In the genomic region with DNA sequence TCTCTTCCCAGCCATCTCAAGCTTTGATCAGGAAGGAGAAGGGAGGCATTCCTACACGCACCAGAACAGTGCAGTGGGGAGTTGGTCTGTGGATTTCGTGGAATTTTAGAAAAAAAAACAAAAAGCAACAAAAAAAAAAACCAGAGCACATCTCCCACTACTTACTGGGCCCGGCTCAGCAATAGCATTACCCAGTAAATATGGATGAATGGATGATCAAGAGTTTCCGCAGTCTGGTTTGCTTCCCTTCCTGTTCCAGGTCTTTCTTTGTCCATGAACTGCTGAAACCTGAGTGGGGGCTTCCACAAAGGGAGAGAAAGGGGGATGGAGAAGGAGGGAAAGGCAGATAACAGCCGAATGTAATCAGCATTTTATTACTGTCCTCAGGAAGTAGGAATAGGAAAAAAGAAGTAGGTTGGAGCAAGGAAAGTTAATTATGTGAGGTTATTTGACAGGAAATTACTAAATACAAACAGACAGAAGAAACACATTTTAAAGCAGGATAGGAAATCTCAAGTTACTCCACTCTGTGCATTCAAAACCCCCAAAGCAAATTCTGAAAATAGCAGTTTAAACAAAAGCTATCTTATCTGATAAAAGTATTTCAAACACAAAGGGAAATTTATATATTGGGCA, we compare ENCODE assay signal across 1 cellular context.
TF ChIP-seq lines count a peak whose summit lies in the region.

No MANE protein-coding gene starts in this region.

TF ChIP-seq in K562, 482 proteins besides CTCF, POLR2A, EP300 and RAD21:
- TF ChIP-seq, protein P1, sequence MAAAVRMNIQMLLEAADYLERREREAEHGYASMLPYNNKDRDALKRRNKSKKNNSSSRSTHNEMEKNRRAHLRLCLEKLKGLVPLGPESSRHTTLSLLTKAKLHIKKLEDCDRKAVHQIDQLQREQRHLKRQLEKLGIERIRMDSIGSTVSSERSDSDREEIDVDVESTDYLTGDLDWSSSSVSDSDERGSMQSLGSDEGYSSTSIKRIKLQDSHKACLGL (CRISPR knock-in tag; IDR thresholded peaks at IDR 0.05; ENCODE audit: borderline replicate concordance, poor library complexity, severe bottlenecking), result no peak
- TF ChIP-seq NELFE (IDR thresholded peaks at IDR 0.05; ENCODE audit: insufficient read depth, insufficient read length) (no peak), NCOA4 (IDR thresholded peaks at IDR 0.05; ENCODE audit: partially characterized antibody) (no peak), ZFP1 (CRISPR knock-in tag; IDR thresholded peaks at IDR 0.05) (no peak), CBX5 (IDR thresholded peaks at IDR 0.05; ENCODE audit: borderline replicate concordance, low read depth) (no peak), ZNF175 (CRISPR knock-in tag; IDR thresholded peaks at IDR 0.05; ENCODE audit: low read depth) (no peak), MCM5 (IDR thresholded peaks at IDR 0.05; ENCODE audit: low read depth) (no peak), ZNF23 (CRISPR knock-in tag; IDR thresholded peaks at IDR 0.05) (no peak), YBX1 (IDR thresholded peaks at IDR 0.05) (no peak), SRSF7 (optimal IDR thresholded peaks at IDR 0.05; ENCODE audit: low read depth, low read length) (no peak), ZNF551 (CRISPR knock-in tag; IDR thresholded peaks at IDR 0.05) (no peak), HNRNPL (IDR thresholded peaks at IDR 0.05; ENCODE audit: low read depth, low read length) (no peak), ZNF717 (CRISPR knock-in tag; IDR thresholded peaks at IDR 0.05) (no peak), FOXP1 (CRISPR knock-in tag; IDR thresholded peaks at IDR 0.05) (no peak), BRF1 (IDR thresholded peaks at IDR 0.05; ENCODE audit: borderline replicate concordance, extremely low read depth, insufficient read length) (no peak), NUFIP1 (IDR thresholded peaks at IDR 0.05; ENCODE audit: partially characterized antibody) (no peak), KAT8 (IDR thresholded peaks at IDR 0.05; ENCODE audit: low read depth) (no peak)
- TF ChIP-seq, protein P2, sequence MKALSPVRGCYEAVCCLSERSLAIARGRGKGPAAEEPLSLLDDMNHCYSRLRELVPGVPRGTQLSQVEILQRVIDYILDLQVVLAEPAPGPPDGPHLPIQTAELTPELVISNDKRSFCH (CRISPR knock-in tag; IDR thresholded peaks at IDR 0.05), result no peak
- TF ChIP-seq, protein P2 (tag; IDR thresholded peaks at IDR 0.05), result no peak
- TF ChIP-seq, protein P3, sequence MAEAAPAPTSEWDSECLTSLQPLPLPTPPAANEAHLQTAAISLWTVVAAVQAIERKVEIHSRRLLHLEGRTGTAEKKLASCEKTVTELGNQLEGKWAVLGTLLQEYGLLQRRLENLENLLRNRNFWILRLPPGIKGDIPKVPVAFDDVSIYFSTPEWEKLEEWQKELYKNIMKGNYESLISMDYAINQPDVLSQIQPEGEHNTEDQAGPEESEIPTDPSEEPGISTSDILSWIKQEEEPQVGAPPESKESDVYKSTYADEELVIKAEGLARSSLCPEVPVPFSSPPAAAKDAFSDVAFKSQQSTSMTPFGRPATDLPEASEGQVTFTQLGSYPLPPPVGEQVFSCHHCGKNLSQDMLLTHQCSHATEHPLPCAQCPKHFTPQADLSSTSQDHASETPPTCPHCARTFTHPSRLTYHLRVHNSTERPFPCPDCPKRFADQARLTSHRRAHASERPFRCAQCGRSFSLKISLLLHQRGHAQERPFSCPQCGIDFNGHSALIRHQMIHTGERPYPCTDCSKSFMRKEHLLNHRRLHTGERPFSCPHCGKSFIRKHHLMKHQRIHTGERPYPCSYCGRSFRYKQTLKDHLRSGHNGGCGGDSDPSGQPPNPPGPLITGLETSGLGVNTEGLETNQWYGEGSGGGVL (CRISPR knock-in tag; IDR thresholded peaks at IDR 0.05), result no peak
